Comparison of ENCODE assay signal across 7 cellular contexts in the genomic region with DNA sequence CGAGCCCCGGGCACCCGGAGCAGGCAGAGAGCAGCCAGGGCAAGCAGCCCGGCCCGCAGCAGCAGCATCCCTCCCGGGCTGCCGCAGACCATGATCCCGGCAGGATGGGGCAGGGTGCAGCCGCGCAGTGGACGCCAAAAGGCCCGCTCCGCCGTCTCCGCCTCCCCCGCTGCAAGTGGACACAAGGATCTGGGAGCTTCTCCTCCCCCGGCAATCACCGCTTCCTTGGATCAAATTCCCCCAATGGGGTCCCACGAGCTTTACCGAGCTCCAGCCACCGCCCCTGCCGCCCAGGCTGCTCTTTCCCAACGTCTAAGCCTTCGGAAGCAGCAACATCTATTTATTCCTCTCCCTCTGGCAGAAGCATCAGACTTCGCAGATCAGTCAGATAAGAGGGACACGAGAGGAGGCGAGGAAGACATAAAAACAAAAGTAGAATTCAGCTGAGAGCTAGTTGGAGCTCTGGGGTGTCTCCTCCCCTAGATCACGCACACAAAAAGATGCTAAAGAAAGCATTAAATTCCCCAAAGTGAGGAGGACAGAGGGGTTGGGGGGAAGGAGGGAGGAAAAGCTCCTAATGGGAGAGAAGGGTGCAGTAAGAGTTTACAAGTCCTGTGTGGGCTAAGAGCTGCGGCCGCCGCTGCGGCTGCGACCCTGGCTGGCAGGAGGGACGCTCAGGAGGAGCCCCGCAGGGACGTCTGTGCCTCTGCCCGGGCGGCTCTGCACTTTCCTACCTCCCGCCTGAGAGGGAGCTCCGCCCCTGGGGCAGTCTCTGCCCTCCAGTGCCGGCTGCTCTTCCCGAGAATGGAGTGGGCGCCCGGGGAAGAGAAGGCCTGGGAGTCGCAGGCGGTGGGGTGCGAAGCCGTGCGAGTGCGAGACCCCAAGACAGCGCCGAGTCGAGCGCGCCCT.
DNase-seq lines count a peak whose midpoint lies in the region; ATAC-seq and TF ChIP-seq lines count a peak whose summit lies in the region.

A gene with protein sequence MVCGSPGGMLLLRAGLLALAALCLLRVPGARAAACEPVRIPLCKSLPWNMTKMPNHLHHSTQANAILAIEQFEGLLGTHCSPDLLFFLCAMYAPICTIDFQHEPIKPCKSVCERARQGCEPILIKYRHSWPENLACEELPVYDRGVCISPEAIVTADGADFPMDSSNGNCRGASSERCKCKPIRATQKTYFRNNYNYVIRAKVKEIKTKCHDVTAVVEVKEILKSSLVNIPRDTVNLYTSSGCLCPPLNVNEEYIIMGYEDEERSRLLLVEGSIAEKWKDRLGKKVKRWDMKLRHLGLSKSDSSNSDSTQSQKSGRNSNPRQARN (minus strand): TSS at position 177 of the 909 bp plus-strand sequence. CDS start 85 bp downstream, at position 92.

- H3K4me3 ChIP-seq in choroid plexus epithelial cell (ENCODE audit: low read depth, low read length): peak within 1 kb of the TSS; percentile 60

- peaks cover 16% of the 10 kb centered on the region for H3K4me1 Mint-ChIP-seq in stimulated activated effector memory CD8-positive, alpha-beta T cell treated with anti-CD3 and anti-CD28 coated beads, Interleukin-12 subunit alpha, Interleukin-12 subunit beta, amount 100 ng/mL, for 72 hours

- no peaks in the 10 kb centered on the region for H3K36me3 Mint-ChIP-seq in stimulated activated effector memory CD8-positive, alpha-beta T cell treated with anti-CD3 and anti-CD28 coated beads, Interleukin-12 subunit alpha, Interleukin-12 subunit beta, amount 100 ng/mL, for 72 hours

- TF ChIP-seq CTCF in GM13977 (IDR thresholded peaks at IDR 0.05; ENCODE audit: extremely low read depth, insufficient read depth, missing control alignments): no peak
- TF ChIP-seq CTCF in choroid plexus epithelial cell (conservative IDR thresholded peaks at IDR 0.05; ENCODE audit: low read depth, low read length): peak; percentile 16

- H3K4me3 Mint-ChIP-seq in stimulated activated effector memory CD8-positive, alpha-beta T cell treated with anti-CD3 and anti-CD28 coated beads, Interleukin-12 subunit alpha, Interleukin-12 subunit beta, amount 100 ng/mL, for 72 hours: peak within 1 kb of the TSS; percentile 56

- H3K27ac Mint-ChIP-seq in stimulated activated effector memory CD8-positive, alpha-beta T cell treated with anti-CD3 and anti-CD28 coated beads, Interleukin-12 subunit alpha, Interleukin-12 subunit beta, amount 100 ng/mL, for 72 hours: no peak within 1 kb of the TSS

- in situ Hi-C loops in GM13977 (cut with MboI; ENCODE audit: low pct_unique_long_range_greater_than_20kb, low sequenced_read_pairs, unreplicated experiment): no loop called here

- no peaks in the 10 kb centered on the region for H3K9me3 Mint-ChIP-seq in stimulated activated effector memory CD8-positive, alpha-beta T cell treated with anti-CD3 and anti-CD28 coated beads, Interleukin-12 subunit alpha, Interleukin-12 subunit beta, amount 100 ng/mL, for 72 hours

- DNase-seq in GM13977 (ENCODE audit: low spot score): peak; percentile 42
- DNase-seq in NCI-H748 (lab: John Stamatoyannopoulos, UW; ENCODE audit: unreplicated experiment): peak; percentile 86
- DNase-seq in choroid plexus epithelial cell (ENCODE audit: low read depth): peak; percentile 75
- DNase-seq in kidney tubule cell (ENCODE audit: low spot score): peak; percentile 23
- no peak for DNase-seq in stimulated activated effector memory CD8-positive, alpha-beta T cell treated with anti-CD3 and anti-CD28 coated beads, Interleukin-12 subunit alpha, Interleukin-12 subunit beta, amount 100 ng/mL, for 72 hours (ENCODE audit: low spot score in 2 of 2)
- no peak for DNase-seq in SW480 (ENCODE audit: low spot score)

- peak; percentile 58 for ATAC-seq in stimulated activated effector memory CD8-positive, alpha-beta T cell treated with anti-CD3 and anti-CD28 coated beads, Interleukin-12 subunit alpha, Interleukin-12 subunit beta, amount 100 ng/mL, for 72 hours
- no peak for ATAC-seq in GM21360 (IDR thresholded peaks at IDR 0.05; ENCODE audit: unreplicated experiment)

Comparison
In these comparisons a context has a peak if more than half of its experiments do, and no peak if none do; other contexts are left out.
1. DNase-seq: peak in GM13977 (single experiment), NCI-H748 (single experiment), choroid plexus epithelial cell (single experiment) and kidney tubule cell (single experiment); none in stimulated activated effector memory CD8-positive, alpha-beta T cell treated with anti-CD3 and anti-CD28 coated beads, Interleukin-12 subunit alpha, Interleukin-12 subunit beta, amount 100 ng/mL, for 72 hours (0 of 2) and SW480 (single experiment).